In the genomic region with DNA sequence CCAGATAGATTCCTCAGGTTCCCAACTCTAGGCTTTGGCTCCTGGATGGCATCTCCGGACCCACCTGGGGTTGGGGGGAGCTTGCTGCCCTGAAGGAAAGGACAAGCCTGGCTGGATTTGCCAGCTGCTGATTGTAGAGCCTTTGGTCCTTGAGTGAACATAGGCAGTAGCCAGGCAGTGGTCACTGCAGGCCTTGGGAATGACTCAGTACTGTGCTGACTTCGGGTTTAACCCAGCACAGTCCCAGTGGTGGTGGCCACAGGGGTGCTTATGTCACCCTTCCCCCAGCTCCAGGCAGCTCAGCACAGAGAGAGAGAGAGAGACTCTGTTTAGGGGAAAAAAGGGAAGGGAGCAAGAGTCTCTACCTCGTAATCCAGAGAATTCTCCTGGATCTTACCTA, we compare ENCODE assay signal across 30 cellular contexts. TPM values are rescaled to one million over a fixed set of nuclear protein-coding genes. Genes with fewer than 3 reads are reported as not detected.
DNase-seq lines count a peak whose midpoint lies in the region; FAIRE-seq and TF ChIP-seq lines count a peak whose summit lies in the region.
"Had no signal": no experiment of that assay in that cellular context is flagged by ENCODE, and none has a peak within 500 bp of the region (broad histone marks: within the 10 kb centered on the region; RNA-seq: fewer than 3 reads in every experiment).

No MANE protein-coding gene starts in this region.

- no peak overlapping the region for H3K4me3 ChIP-seq in fibroblast of mammary gland (ENCODE audit: control insufficient read depth, low read depth, low read length)
- H3K4me3 ChIP-seq: pancreas, right atrium auricular region, testis had no signal

- no peaks in the 10 kb centered on the region for H3K27me3 Mint-ChIP-seq in type B pancreatic cell
- H3K27me3 Mint-ChIP-seq: activated naive CD8-positive, alpha-beta T cell; IgD-negative memory B cell; stimulated activated naive B cell treated with anti-CD40 and anti-IgM and Interleukin-4, amounts not matched to agents 10 μg/mL and 1 μg/mL and 100 μg/mL, for 72 hours had no signal

- no peaks in the 10 kb centered on the region for H3K36me3 Mint-ChIP-seq in type B pancreatic cell
- H3K36me3 Mint-ChIP-seq: activated CD8-positive, alpha-beta memory T cell treated with anti-CD3 and anti-CD28 coated beads, Interleukin-2, amount 10 ng/mL, durations not matched to agents 7 days and 5 days; stimulated activated naive B cell treated with anti-CD40 and anti-IgM and Interleukin-4, amounts not matched to agents 10 μg/mL and 1 μg/mL and 100 μg/mL, for 72 hours had no signal

- TF ChIP-seq CTCF in fibroblast of mammary gland (conservative IDR thresholded peaks at IDR 0.05; ENCODE audit: control insufficient read depth, insufficient read depth, low read depth, low read length) (no peak), type B pancreatic cell (conservative IDR thresholded peaks at IDR 0.05) (no peak)

- H3K9me3 Mint-ChIP-seq in type B pancreatic cell = no peaks in the 10 kb centered on the region
- H3K9me3 Mint-ChIP-seq: CD8-positive, alpha-beta memory T cell; IgD-negative memory B cell; stimulated activated naive B cell treated with anti-CD40 and anti-IgM and Interleukin-4, amounts not matched to agents 10 μg/mL and 1 μg/mL and 100 μg/mL, for 72 hours had no signal

- no peaks in the 10 kb centered on the region for H3K4me1 Mint-ChIP-seq in type B pancreatic cell (ENCODE audit: unreplicated experiment)
- H3K4me1 Mint-ChIP-seq: activated CD8-positive, alpha-beta memory T cell treated with anti-CD3 and anti-CD28 coated beads, Interleukin-2, amount 10 ng/mL, durations not matched to agents 7 days and 5 days; B cell; CD8-positive, alpha-beta memory T cell; IgD-negative memory B cell had no signal

- no peak overlapping the region for H3K4me3 Mint-ChIP-seq in type B pancreatic cell
- H3K4me3 Mint-ChIP-seq: activated CD8-positive, alpha-beta memory T cell treated with anti-CD3 and anti-CD28 coated beads, Interleukin-2, amount 10 ng/mL, durations not matched to agents 7 days and 5 days; activated naive CD8-positive, alpha-beta T cell; B cell; CD8-positive, alpha-beta memory T cell; IgD-negative memory B cell; nephron; stimulated activated naive B cell treated with anti-CD40 and anti-IgM and Interleukin-4, amounts not matched to agents 10 μg/mL and 1 μg/mL and 100 μg/mL, for 72 hours had no signal

- DNase-seq in ELR (ENCODE audit: low read depth) (peak; percentile 36), RCC 7860 (ENCODE audit: low spot score) (peak; percentile 43), fibroblast of mammary gland (ENCODE audit: low read depth) (peak; percentile 32), stromal cell of bone marrow (ENCODE audit: low read depth) (peak; percentile 38), AML-193 (lab: John Stamatoyannopoulos, UW) (no peak), type B pancreatic cell (ENCODE audit: extremely low spot score, unreplicated experiment) (no peak)
- DNase-seq in activated CD8-positive, alpha-beta memory T cell treated with anti-CD3 and anti-CD28 coated beads, Interleukin-2, amount 50 U/mL, for 48 hours = no peak
- DNase-seq: activated CD4-positive, alpha-beta T cell treated with anti-CD3 and anti-CD28 coated beads for 48 hours; activated CD8-positive, alpha-beta memory T cell treated with anti-CD3 and anti-CD28 coated beads, Interleukin-2, amount 10 ng/mL, durations not matched to agents 7 days and 5 days; CD8-positive, alpha-beta memory T cell; effector CD4-positive, alpha-beta T cell; foreskin melanocyte; GF-D8; hypothalamus; islet precursor cell; NCI-H2081; NCI-H82; pancreas; SK-N-SH; stimulated activated CD4-positive, alpha-beta T cell treated with anti-CD3 and anti-CD28 coated beads, Interleukin-12 subunit alpha, Interleukin-12 subunit beta, amount 100 ng/mL, for 4 hours; stimulated activated CD4-positive, alpha-beta T cell treated with anti-CD3 and anti-CD28 coated beads, Interleukin-4, amount 100 ng/mL, for 24 hours; stimulated activated naive B cell treated with anti-CD40 and anti-IgM and Interleukin-4, amounts not matched to agents 10 μg/mL and 1 μg/mL and 100 μg/mL, for 72 hours; T-helper 2 cell; testis had no signal

- no peak for FAIRE-seq in RCC 7860 (lab: Jason Lieb, UNC)
- FAIRE-seq: GM18507, pancreas had no signal

- no peak overlapping the region for H3K27ac Mint-ChIP-seq in type B pancreatic cell
- H3K27ac Mint-ChIP-seq: activated CD8-positive, alpha-beta memory T cell treated with anti-CD3 and anti-CD28 coated beads, Interleukin-2, amount 10 ng/mL, durations not matched to agents 7 days and 5 days; activated naive CD8-positive, alpha-beta T cell; B cell; CD8-positive, alpha-beta memory T cell; IgD-negative memory B cell; nephron; stimulated activated naive B cell treated with anti-CD40 and anti-IgM and Interleukin-4, amounts not matched to agents 10 μg/mL and 1 μg/mL and 100 μg/mL, for 72 hours had no signal

RNA-seq across cellular contexts. Expression of gene ACTR2, which starts 27.7 kb away (rescaled TPM):
- 188 and 222 TPM in 2 replicates for total RNA-seq in type B pancreatic cell (ENCODE audit: low replicate concordance)

Comparison
In these comparisons a context has a peak if more than half of its experiments do, and no peak if none do; other contexts are left out.
1. DNase-seq: peak in ELR (single experiment), RCC 7860 (single experiment), fibroblast of mammary gland (single experiment) and stromal cell of bone marrow (single experiment); none in activated CD8-positive, alpha-beta memory T cell treated with anti-CD3 and anti-CD28 coated beads, Interleukin-2, amount 50 U/mL, for 48 hours (single experiment), AML-193 (0 of 2) and type B pancreatic cell (single experiment).